31 cellular contexts compared by ENCODE assay signal in genomic region chr19:9086761-9087160, GRCh38. TPM values are rescaled to one million over a fixed set of nuclear protein-coding genes. Genes with fewer than 3 reads are reported as not detected.
"Had no signal": no experiment of that assay in that cellular context is flagged by ENCODE, and none has a peak within 500 bp of the region (broad histone marks: within the 10 kb centered on the region; RNA-seq: fewer than 3 reads in every experiment).

Gene OR1M1 (plus strand): TSS chr19:9087061. CDS start chr19:9093245, 6,184 bp downstream.

- H3K27ac ChIP-seq: stomach, suprapubic skin, testis, thoracic aorta, thyroid gland, tibial artery, tibial nerve, transverse colon, upper lobe of left lung, upper lobe of right lung, uterus, vagina had no signal

- DNase-seq: stimulated activated CD4-positive, alpha-beta T cell treated with anti-CD3 and anti-CD28 coated beads, Interleukin-2, amount 100 ng/mL, for 48 hours; stimulated activated CD4-positive, alpha-beta T cell treated with anti-CD3 and anti-CD28 coated beads, Interleukin-4, amount 100 ng/mL, for 1 hour; stimulated activated CD4-positive, alpha-beta T cell treated with anti-CD3 and anti-CD28 coated beads, Interleukin-4, amount 100 ng/mL, for 24 hours; stimulated activated CD8-positive, alpha-beta memory T cell treated with anti-CD3 and anti-CD28 coated beads, Interleukin-4, amount 100 ng/mL, for 48 hours; stimulated activated naive B cell treated with anti-CD40 and anti-IgM and Interleukin-4, amounts not matched to agents 10 μg/mL and 1 μg/mL and 100 μg/mL, for 72 hours; stimulated activated naive CD4-positive, alpha-beta T cell; stimulated activated naive CD4-positive, alpha-beta T cell treated with Interleukin-2 at 50 U/mL for 16 hours; stimulated activated naive CD8-positive, alpha-beta T cell treated with anti-CD3 and anti-CD28 coated beads, Interleukin-15, amount 100 ng/mL, for 72 hours; stimulated activated naive CD8-positive, alpha-beta T cell treated with anti-CD3 and anti-CD28 coated beads, Interleukin-15, Interleukin-2, amounts not matched to agents 100 U/mL and 50 U/mL, for 24 hours; stomach; substantia nigra; testis; thyroid gland; tibial artery; transverse colon; trophoblast cell; upper lobe of left lung; upper lobe of right lung; uterus had no signal

- H3K27me3 ChIP-seq: testis, thyroid gland, tibial nerve, transverse colon, upper lobe of left lung, upper lobe of right lung, uterus, vagina had no signal

- H3K36me3 Mint-ChIP-seq: stimulated activated effector memory CD8-positive, alpha-beta T cell treated with anti-CD3 and anti-CD28 coated beads, Interleukin-12 subunit alpha, Interleukin-12 subunit beta, amount 100 ng/mL, for 72 hours; stimulated activated memory B cell treated with anti-CD40 and anti-IgM and Interleukin-4, amounts not matched to agents 10 μg/mL and 1 μg/mL and 100 μg/mL, for 72 hours; stimulated activated naive B cell treated with anti-CD40 and anti-IgM and Interleukin-4, amounts not matched to agents 10 μg/mL and 1 μg/mL and 100 μg/mL, for 72 hours; type B pancreatic cell had no signal

- H3K4me3 ChIP-seq: stomach, suprapubic skin, testis, thoracic aorta, thyroid gland, tibial artery, tibial nerve, transverse colon, upper lobe of left lung, upper lobe of right lung, uterus, vagina had no signal

- H3K27me3 Mint-ChIP-seq: stimulated activated memory B cell treated with anti-CD40 and anti-IgM and Interleukin-4, amounts not matched to agents 10 μg/mL and 1 μg/mL and 100 μg/mL, for 72 hours had no signal

- H3K4me3 Mint-ChIP-seq: stimulated activated effector memory CD8-positive, alpha-beta T cell treated with anti-CD3 and anti-CD28 coated beads, Interleukin-12 subunit alpha, Interleukin-12 subunit beta, amount 100 ng/mL, for 72 hours; stimulated activated memory B cell treated with anti-CD40 and anti-IgM and Interleukin-4, amounts not matched to agents 10 μg/mL and 1 μg/mL and 100 μg/mL, for 72 hours; stimulated activated naive B cell treated with anti-CD40 and anti-IgM and Interleukin-4, amounts not matched to agents 10 μg/mL and 1 μg/mL and 100 μg/mL, for 72 hours; stimulated activated naive CD8-positive, alpha-beta T cell treated with anti-CD3 and anti-CD28 coated beads, Interleukin-15, amount 100 ng/mL, for 72 hours; stimulated activated naive CD8-positive, alpha-beta T cell treated with anti-CD3 and anti-CD28 coated beads, Interleukin-15, Interleukin-2, amounts not matched to agents 100 ng/mL and 50 ng/mL, for 24 hours; type B pancreatic cell had no signal

- H3K36me3 ChIP-seq: stomach, suprapubic skin, thoracic aorta, thyroid gland, tibial artery, tibial nerve, transverse colon, upper lobe of left lung, upper lobe of right lung, uterus, vagina had no signal

- H3K4me1 ChIP-seq: stomach, suprapubic skin, testis, thyroid gland, tibial artery, tibial nerve, transverse colon, upper lobe of left lung, upper lobe of right lung, uterus, vagina had no signal

- H3K9me3 Mint-ChIP-seq: stimulated activated effector memory CD8-positive, alpha-beta T cell treated with anti-CD3 and anti-CD28 coated beads, Interleukin-12 subunit alpha, Interleukin-12 subunit beta, amount 100 ng/mL, for 72 hours; stimulated activated memory B cell treated with anti-CD40 and anti-IgM and Interleukin-4, amounts not matched to agents 10 μg/mL and 1 μg/mL and 100 μg/mL, for 72 hours; stimulated activated naive B cell treated with anti-CD40 and anti-IgM and Interleukin-4, amounts not matched to agents 10 μg/mL and 1 μg/mL and 100 μg/mL, for 72 hours; stimulated activated naive CD8-positive, alpha-beta T cell treated with anti-CD3 and anti-CD28 coated beads, Interleukin-15, amount 100 ng/mL, for 72 hours; stimulated activated naive CD8-positive, alpha-beta T cell treated with anti-CD3 and anti-CD28 coated beads, Interleukin-15, Interleukin-2, amounts not matched to agents 100 ng/mL and 50 ng/mL, for 24 hours; type B pancreatic cell had no signal

- H3K4me1 Mint-ChIP-seq: stimulated activated effector memory CD8-positive, alpha-beta T cell treated with anti-CD3 and anti-CD28 coated beads, Interleukin-12 subunit alpha, Interleukin-12 subunit beta, amount 100 ng/mL, for 72 hours; stimulated activated memory B cell treated with anti-CD40 and anti-IgM and Interleukin-4, amounts not matched to agents 10 μg/mL and 1 μg/mL and 100 μg/mL, for 72 hours; stimulated activated naive B cell treated with anti-CD40 and anti-IgM and Interleukin-4, amounts not matched to agents 10 μg/mL and 1 μg/mL and 100 μg/mL, for 72 hours; stimulated activated naive CD8-positive, alpha-beta T cell treated with anti-CD3 and anti-CD28 coated beads, Interleukin-15, amount 100 ng/mL, for 72 hours had no signal

- H3K27ac Mint-ChIP-seq: stimulated activated effector memory CD8-positive, alpha-beta T cell treated with anti-CD3 and anti-CD28 coated beads, Interleukin-12 subunit alpha, Interleukin-12 subunit beta, amount 100 ng/mL, for 72 hours; stimulated activated memory B cell treated with anti-CD40 and anti-IgM and Interleukin-4, amounts not matched to agents 10 μg/mL and 1 μg/mL and 100 μg/mL, for 72 hours; stimulated activated naive B cell treated with anti-CD40 and anti-IgM and Interleukin-4, amounts not matched to agents 10 μg/mL and 1 μg/mL and 100 μg/mL, for 72 hours; stimulated activated naive CD8-positive, alpha-beta T cell treated with anti-CD3 and anti-CD28 coated beads, Interleukin-15, amount 100 ng/mL, for 72 hours; stimulated activated naive CD8-positive, alpha-beta T cell treated with anti-CD3 and anti-CD28 coated beads, Interleukin-15, Interleukin-2, amounts not matched to agents 100 ng/mL and 50 ng/mL, for 24 hours; type B pancreatic cell had no signal

- H3K9me3 ChIP-seq: stomach, suprapubic skin, testis, thoracic aorta, thyroid gland, tibial artery, tibial nerve, transverse colon, upper lobe of left lung, upper lobe of right lung, uterus, vagina had no signal

RNA-seq across cellular contexts. Expression of gene OR1M1, which starts in this region (rescaled TPM):
- total RNA-seq: stomach, subcutaneous adipose tissue, suprapubic skin, temporal lobe, thoracic aorta, thyroid gland, transverse colon, upper lobe of left lung, upper lobe of right lung, ureter, urinary bladder, uterus, vagina had no signal
